10 cellular contexts compared by ENCODE assay signal in the genomic region with DNA sequence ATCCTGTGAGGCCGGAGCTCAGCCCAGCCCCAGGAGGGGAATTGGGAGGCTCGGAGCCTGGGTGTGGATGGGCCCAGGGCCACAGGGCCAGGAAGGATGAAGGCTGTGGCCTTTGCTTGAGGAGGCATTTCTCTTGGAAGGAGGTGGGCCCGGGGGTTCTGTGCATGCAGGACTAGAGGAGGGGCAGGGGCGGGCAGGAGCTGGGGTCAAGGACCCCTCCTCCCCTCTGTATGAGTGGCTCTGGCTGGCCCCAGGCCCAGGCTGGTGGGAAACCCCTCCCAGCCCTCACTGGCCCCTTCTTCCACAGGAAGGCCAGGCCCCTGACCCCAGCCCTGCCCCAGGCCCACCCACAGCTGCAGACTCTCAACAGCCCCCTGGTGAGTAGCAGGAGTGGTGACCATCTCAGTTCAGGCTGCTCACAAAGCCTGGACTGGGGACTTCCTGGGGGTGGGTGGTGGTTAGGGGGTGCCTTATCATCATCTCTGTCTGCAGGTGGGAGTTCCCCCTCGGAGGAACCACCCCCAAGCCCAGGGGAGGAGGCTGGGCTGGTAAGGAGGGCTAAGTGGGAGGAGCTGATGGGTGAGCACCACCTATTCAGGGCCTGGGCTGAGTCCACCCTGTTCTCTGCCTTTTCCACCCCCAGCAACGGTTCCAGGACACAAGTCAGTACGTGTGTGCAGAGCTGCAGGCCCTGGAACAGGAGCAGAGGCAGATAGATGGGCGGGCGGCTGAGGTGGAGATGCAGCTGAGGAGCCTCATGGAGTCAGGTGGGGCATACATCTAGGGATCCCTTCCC. TPM values are rescaled to one million over a fixed set of nuclear protein-coding genes. Genes with fewer than 3 reads are reported as not detected.
A peak's percentile ranks its signal among the peaks of the same experiment; 100 is the strongest.
DNase-seq lines count a peak whose midpoint lies in the region; ATAC-seq and TF ChIP-seq lines count a peak whose summit lies in the region.
"Had no signal": no experiment of that assay in that cellular context is flagged by ENCODE, and none has a peak within 500 bp of the region (broad histone marks: within the 10 kb centered on the region; RNA-seq: fewer than 3 reads in every experiment).

No MANE protein-coding gene starts in this region.

- CTCF ChIA-PET in activated CD8-positive, alpha-beta memory T cell treated with anti-CD3 and anti-CD28 coated beads, Interleukin-2, amount 10 ng/mL, durations not matched to agents 7 days and 5 days (lab: Charles Lee) = interaction anchor here (1.0 to 12.7 kb wide), 14 partner anchors 12 to 170 kb away, joined by 3 to 209 read pairs (median 6); a partner anchor contains a TSS
- CTCF ChIA-PET in RWPE1 (lab: Yijun Ruan, JAX) = no interaction called here

- no peak for ATAC-seq in activated CD8-positive, alpha-beta memory T cell treated with anti-CD3 and anti-CD28 coated beads, Interleukin-2, amount 10 ng/mL, durations not matched to agents 7 days and 5 days
- ATAC-seq in effector memory CD8-positive, alpha-beta T cell (replicated peaks) = peak; percentile 28
- ATAC-seq in stimulated activated naive CD8-positive, alpha-beta T cell treated with anti-CD3 and anti-CD28 coated beads, Interleukin-15, Interleukin-2, amounts not matched to agents 100 U/mL and 50 U/mL, for 24 hours = peak; percentile 59
- ATAC-seq in HG03520 (IDR thresholded peaks at IDR 0.05; ENCODE audit: unreplicated experiment) = no peak
- no peak for ATAC-seq in GM18517 (IDR thresholded peaks at IDR 0.05; ENCODE audit: unreplicated experiment)

- H3K4me3 Mint-ChIP-seq in activated CD8-positive, alpha-beta memory T cell treated with anti-CD3 and anti-CD28 coated beads, Interleukin-2, amount 10 ng/mL, durations not matched to agents 7 days and 5 days = no peak overlapping the region
- no peak overlapping the region for H3K4me3 Mint-ChIP-seq in effector memory CD8-positive, alpha-beta T cell

- H3K9me3 Mint-ChIP-seq in activated CD8-positive, alpha-beta memory T cell treated with anti-CD3 and anti-CD28 coated beads, Interleukin-2, amount 10 ng/mL, durations not matched to agents 7 days and 5 days (ENCODE audit: low read depth) = no peaks in the 10 kb centered on the region
- H3K9me3 Mint-ChIP-seq in effector memory CD8-positive, alpha-beta T cell = no peaks in the 10 kb centered on the region

- H3K27me3 Mint-ChIP-seq in activated CD8-positive, alpha-beta memory T cell treated with anti-CD3 and anti-CD28 coated beads, Interleukin-2, amount 10 ng/mL, durations not matched to agents 7 days and 5 days = no peaks in the 10 kb centered on the region
- no peaks in the 10 kb centered on the region for H3K27me3 Mint-ChIP-seq in effector memory CD8-positive, alpha-beta T cell

- POLR2A ChIA-PET in RWPE1 (lab: Yijun Ruan, JAX; ENCODE audit: low non-redundant PET) = no interaction called here

- peak overlapping the region; percentile 96 for H3K27ac Mint-ChIP-seq in activated CD8-positive, alpha-beta memory T cell treated with anti-CD3 and anti-CD28 coated beads, Interleukin-2, amount 10 ng/mL, durations not matched to agents 7 days and 5 days
- H3K27ac Mint-ChIP-seq in effector memory CD8-positive, alpha-beta T cell = peak overlapping the region in 1 of 2 donors; percentile 94

- peaks cover 17% of the 10 kb centered on the region for H3K36me3 Mint-ChIP-seq in activated CD8-positive, alpha-beta memory T cell treated with anti-CD3 and anti-CD28 coated beads, Interleukin-2, amount 10 ng/mL, durations not matched to agents 7 days and 5 days
- peaks cover 33% of the 10 kb centered on the region for H3K36me3 Mint-ChIP-seq in effector memory CD8-positive, alpha-beta T cell (ENCODE audit: insufficient read depth)

- peaks cover 42% of the 10 kb centered on the region for H3K4me1 Mint-ChIP-seq in activated CD8-positive, alpha-beta memory T cell treated with anti-CD3 and anti-CD28 coated beads, Interleukin-2, amount 10 ng/mL, durations not matched to agents 7 days and 5 days
- peaks cover 16 to 25% of the 10 kb centered on the region in 2 donors for H3K4me1 Mint-ChIP-seq in effector memory CD8-positive, alpha-beta T cell (ENCODE audit: low read depth in 2 of 2)

- no peak for TF ChIP-seq CTCF in RWPE1 (conservative IDR thresholded peaks at IDR 0.05; ENCODE audit: low read depth)

- peak; percentile 72 for DNase-seq in activated CD8-positive, alpha-beta memory T cell treated with anti-CD3 and anti-CD28 coated beads, Interleukin-2, amount 10 ng/mL, durations not matched to agents 7 days and 5 days
- DNase-seq in activated CD8-positive, alpha-beta memory T cell treated with anti-CD3 and anti-CD28 coated beads for 24 hours = no peak
- DNase-seq in RWPE1 (ENCODE audit: low spot score) = no peak
- DNase-seq in effector memory CD8-positive, alpha-beta T cell = no peak
- peak; percentile 79 for DNase-seq in stimulated activated naive CD8-positive, alpha-beta T cell treated with anti-CD3 and anti-CD28 coated beads, Interleukin-15, Interleukin-2, amounts not matched to agents 100 U/mL and 50 U/mL, for 24 hours
- no peak for DNase-seq in NCI-H345 (lab: John Stamatoyannopoulos, UW)
- DNase-seq: NCI-H187 treated with DMSO at 0.1 percent for 48 hours; stimulated activated CD4-positive, alpha-beta T cell treated with anti-CD3 and anti-CD28 coated beads, Interleukin-12 subunit alpha, Interleukin-12 subunit beta, amount 100 ng/mL, for 4 hours had no signal

- peak overlapping the region; percentile 68 for H3K27ac ChIP-seq in RWPE1

RNA-seq across cellular contexts. Expression of a gene that starts 6.0 kb away (rescaled TPM):
- total RNA-seq in activated CD8-positive, alpha-beta memory T cell treated with anti-CD3 and anti-CD28 coated beads, Interleukin-2, amount 10 ng/mL, durations not matched to agents 7 days and 5 days = 1 to 10 TPM in 1 of 2 experiments, under 1 TPM in 1; 0.80 to 1.1 TPM

RNA-seq across cellular contexts. Expression of a gene that starts 13.8 kb away (rescaled TPM):
- 100 to 1,000 TPM; 138 to 140 TPM for total RNA-seq in activated CD8-positive, alpha-beta memory T cell treated with anti-CD3 and anti-CD28 coated beads, Interleukin-2, amount 10 ng/mL, durations not matched to agents 7 days and 5 days

RNA-seq across cellular contexts. Expression of a gene that starts 17.3 kb away (rescaled TPM):
- total RNA-seq in activated CD8-positive, alpha-beta memory T cell treated with anti-CD3 and anti-CD28 coated beads, Interleukin-2, amount 10 ng/mL, durations not matched to agents 7 days and 5 days = 10 to 100 TPM; 36.6 to 54.2 TPM

RNA-seq across cellular contexts. Expression of a gene that starts 19.4 kb away (rescaled TPM):
- total RNA-seq in activated CD8-positive, alpha-beta memory T cell treated with anti-CD3 and anti-CD28 coated beads, Interleukin-2, amount 10 ng/mL, durations not matched to agents 7 days and 5 days = 10 to 100 TPM; 42.1 to 45.5 TPM

RNA-seq across cellular contexts. Expression of a gene that starts 24.4 kb away (rescaled TPM):
- total RNA-seq in activated CD8-positive, alpha-beta memory T cell treated with anti-CD3 and anti-CD28 coated beads, Interleukin-2, amount 10 ng/mL, durations not matched to agents 7 days and 5 days = 10 to 100 TPM; 71.0 to 73.3 TPM

Comparison
In these comparisons a context has a peak if more than half of its experiments do, and no peak if none do; other contexts are left out.
1. DNase-seq: peak in activated CD8-positive, alpha-beta memory T cell treated with anti-CD3 and anti-CD28 coated beads, Interleukin-2, amount 10 ng/mL, durations not matched to agents 7 days and 5 days (single experiment) and stimulated activated naive CD8-positive, alpha-beta T cell treated with anti-CD3 and anti-CD28 coated beads, Interleukin-15, Interleukin-2, amounts not matched to agents 100 U/mL and 50 U/mL, for 24 hours (single experiment); none in activated CD8-positive, alpha-beta memory T cell treated with anti-CD3 and anti-CD28 coated beads for 24 hours (single experiment), RWPE1 (single experiment), effector memory CD8-positive, alpha-beta T cell (0 of 3) and NCI-H345 (single experiment).
2. ATAC-seq: peak in effector memory CD8-positive, alpha-beta T cell (single experiment) and stimulated activated naive CD8-positive, alpha-beta T cell treated with anti-CD3 and anti-CD28 coated beads, Interleukin-15, Interleukin-2, amounts not matched to agents 100 U/mL and 50 U/mL, for 24 hours (single experiment); none in activated CD8-positive, alpha-beta memory T cell treated with anti-CD3 and anti-CD28 coated beads, Interleukin-2, amount 10 ng/mL, durations not matched to agents 7 days and 5 days (single experiment), HG03520 (single experiment) and GM18517 (single experiment).